In genomic region chr10:132920101-132920925, GRCh38 we compare ENCODE assay signal across 22 cellular contexts. TPM values are rescaled to one million over a fixed set of nuclear protein-coding genes. Genes with fewer than 3 reads are reported as not detected.
DNase-seq lines count a peak whose midpoint lies in the region; ATAC-seq and TF ChIP-seq lines count a peak whose summit lies in the region.
"Had no signal": no experiment of that assay in that cellular context is flagged by ENCODE, and none has a peak within 500 bp of the region (broad histone marks: within the 10 kb centered on the region; RNA-seq: fewer than 3 reads in every experiment).

No MANE protein-coding gene starts in this region.

- H3K27ac ChIP-seq in right atrium auricular region (no peak overlapping the region), body of pancreas (no peak overlapping the region)
- H3K27ac ChIP-seq: BLaER1, Peyer's patch had no signal

- no peak overlapping the region for H3K4me3 Mint-ChIP-seq in chondrocyte (ENCODE audit: unreplicated experiment)
- H3K4me3 Mint-ChIP-seq: CD4-positive, alpha-beta memory T cell had no signal

- H3K4me1 Mint-ChIP-seq in chondrocyte (ENCODE audit: low read depth), result no peaks in the 10 kb centered on the region
- H3K4me1 Mint-ChIP-seq: CD4-positive, alpha-beta memory T cell had no signal

- TF ChIP-seq CTCF in right atrium auricular region (IDR thresholded peaks at IDR 0.05), result no peak
- no peak for TF ChIP-seq CTCF in chondrocyte (IDR thresholded peaks at IDR 0.05)
- TF ChIP-seq CTCF in body of pancreas (IDR thresholded peaks at IDR 0.05), result no peak

- intact Hi-C loops in Right ventricle myocardium superior (cut with DNase I), result no loop called here
- intact Hi-C loops in body of pancreas (cut with DNase I), result no loop called here

- DNase-seq in Right ventricle myocardium superior (peak; percentile 35), right atrium auricular region (ENCODE audit: low spot score) (no peak), DMS153 (lab: John Stamatoyannopoulos, UW) (peak; percentile 13), chondrocyte (ENCODE audit: low spot score) (peak; percentile 88), kidney tubule cell (ENCODE audit: low spot score) (no peak), body of pancreas (no peak)
- no peak for DNase-seq in activated CD4-positive, alpha-beta T cell treated with anti-CD3 and anti-CD28 coated beads, Interleukin-2, amount 50 U/mL, for 1 hour
- DNase-seq: ACHN; Calu3; CD4-positive, alpha-beta memory T cell; DMS79; MG63; NCI-H1436; NCI-H187 treated with DMSO at 0.1 percent for 48 hours; NCI-H2107; NCI-H2227 treated with DMSO at 0.1 percent for 48 hours; NCI-H510A; NCI-H774; Peyer's patch had no signal

- H3K27me3 Mint-ChIP-seq in chondrocyte (ENCODE audit: low read depth), result peaks cover 8% of the 10 kb centered on the region

- no peak for TF ChIP-seq POLR2A in body of pancreas (IDR thresholded peaks at IDR 0.05)

- no peak for ATAC-seq in Right ventricle myocardium superior (ENCODE audit: poor library complexity)
- ATAC-seq in body of pancreas, result no peak

- no peaks in the 10 kb centered on the region for H3K9me3 ChIP-seq in right atrium auricular region
- H3K9me3 ChIP-seq in body of pancreas, result no peaks in the 10 kb centered on the region
- H3K9me3 ChIP-seq: BLaER1, MG63, Peyer's patch had no signal

- H3K27me3 ChIP-seq in right atrium auricular region (no peaks in the 10 kb centered on the region), body of pancreas (no peaks in the 10 kb centered on the region)
- H3K27me3 ChIP-seq: Peyer's patch had no signal

- H3K4me3 ChIP-seq in right atrium auricular region (no peak overlapping the region), body of pancreas (no peak overlapping the region)
- H3K4me3 ChIP-seq: BLaER1, MG63, Peyer's patch had no signal

- H3K36me3 ChIP-seq in right atrium auricular region, result no peaks in the 10 kb centered on the region
- H3K36me3 ChIP-seq in body of pancreas (replicated peaks in 1 of 2; ENCODE audit: insufficient read depth in 1 of 2, low read depth in 2 of 2), result no peaks in the 10 kb centered on the region
- H3K36me3 ChIP-seq: BLaER1, MG63, Peyer's patch had no signal

- no peak overlapping the region for H3K27ac Mint-ChIP-seq in chondrocyte (ENCODE audit: unreplicated experiment)
- H3K27ac Mint-ChIP-seq: CD4-positive, alpha-beta memory T cell had no signal

- WGBS in body of pancreas, 2 donors, result 71 to 73% methylated on average over 26 to 33 of the region's 38 CpGs

- no peaks in the 10 kb centered on the region for H3K36me3 Mint-ChIP-seq in chondrocyte (ENCODE audit: low read depth)
- H3K36me3 Mint-ChIP-seq: CD4-positive, alpha-beta memory T cell had no signal

- H3K9me3 Mint-ChIP-seq in chondrocyte (ENCODE audit: low read depth), result no peaks in the 10 kb centered on the region

- no peaks in the 10 kb centered on the region for H3K4me1 ChIP-seq in right atrium auricular region
- no peaks in the 10 kb centered on the region for H3K4me1 ChIP-seq in body of pancreas
- H3K4me1 ChIP-seq: Peyer's patch had no signal

RNA-seq across cellular contexts. Expression of gene CFAP46, which starts 22.1 kb away (rescaled TPM):
- 1.9 TPM for total RNA-seq in Right ventricle myocardium superior
- total RNA-seq in right atrium auricular region, result 1 to 10 TPM in 1 of 2 donors, under 1 TPM in 1; 0.35 to 1.5 TPM
- 0.49 to 0.92 TPM (median 0.89 TPM) in 3 replicates for total RNA-seq in chondrocyte
- under 1 TPM; 0.33 to 0.52 TPM for total RNA-seq in body of pancreas
- total RNA-seq: Calu3; CD4-positive, alpha-beta memory T cell; LHCN-M2; OCI-LY7; Peyer's patch had no signal

Comparison
In these comparisons a context has a peak if more than half of its experiments do, and no peak if none do; other contexts are left out.
1. DNase-seq: peak in Right ventricle myocardium superior (single experiment), DMS153 (single experiment) and chondrocyte (single experiment); none in right atrium auricular region (single experiment), kidney tubule cell (single experiment), activated CD4-positive, alpha-beta T cell treated with anti-CD3 and anti-CD28 coated beads, Interleukin-2, amount 50 U/mL, for 1 hour (single experiment) and body of pancreas (0 of 4).